In genomic region chr10:49187950-49188761, GRCh38 we compare ENCODE assay signal across 9 cellular contexts. TPM values are rescaled to one million over a fixed set of nuclear protein-coding genes. Genes with fewer than 3 reads are reported as not detected.
DNase-seq lines count a peak whose midpoint lies in the region; ATAC-seq, FAIRE-seq and TF ChIP-seq lines count a peak whose summit lies in the region.
"Had no signal": no experiment of that assay in that cellular context is flagged by ENCODE, and none has a peak within 500 bp of the region (broad histone marks: within the 10 kb centered on the region; RNA-seq: fewer than 3 reads in every experiment).

Gene TMEM273 (minus strand): TSS chr10:49188391. CDS start chr10:49188336, 55 bp downstream.

- peak; percentile 79 for DNase-seq in activated effector memory CD4-positive, alpha-beta T cell treated with anti-CD3 and anti-CD28 coated beads, Interleukin-2, amount 50 U/mL, for 16 hours
- DNase-seq in activated effector memory CD4-positive, alpha-beta T cell treated with Interleukin-2 at 50 U/mL for 16 hours, result no peak
- peak; percentile 63 for DNase-seq in SKM-1 treated with dmso at 0.1 percent for 144 hours (lab: John Stamatoyannopoulos, UW; ENCODE audit: unreplicated experiment)
- DNase-seq in epithelial cell of proximal tubule (ENCODE audit: low read depth), result peak; percentile 70
- DNase-seq in pancreas, result peak in 1 of 6 donors; percentile 59
- DNase-seq in NCI-H510A (lab: John Stamatoyannopoulos, UW), result no peak
- DNase-seq in GM03348 (ENCODE audit: low spot score), result no peak

- no peaks in the 10 kb centered on the region for H3K9me3 ChIP-seq in pancreas

- H3K27me3 ChIP-seq in pancreas, result no peaks in the 10 kb centered on the region

- no peak for FAIRE-seq in pancreas (lab: Jason Lieb, UNC)

- H3K4me3 ChIP-seq in epithelial cell of proximal tubule (ENCODE audit: low read depth, low read length) (no peak within 1 kb of the TSS), pancreas (peak within 1 kb of the TSS in 1 of 4 donors; percentile 22)

- WGBS in pancreas, 2 donors, result 55 to 59% methylated on average over 9 of the region's 9 CpGs

- peak within 1 kb of the TSS in 2 of 4 donors; percentile 11 to 46 for H3K27ac ChIP-seq in pancreas
- H3K27ac ChIP-seq: C4-2B had no signal

- ATAC-seq in HG03045 (IDR thresholded peaks at IDR 0.05; ENCODE audit: unreplicated experiment), result peak; percentile 71
- peak in 3 of 4 donors; percentile 55 to 85 (median 85) for ATAC-seq in pancreas

- intact Hi-C loops in pancreas (cut with DNase I), result no loop called here

- TF ChIP-seq CTCF in epithelial cell of proximal tubule (conservative IDR thresholded peaks at IDR 0.05; ENCODE audit: low read depth, low read length), result no peak
- TF ChIP-seq CTCF in pancreas (IDR thresholded peaks at IDR 0.05), result no peak

- no peaks in the 10 kb centered on the region for H3K36me3 ChIP-seq in pancreas

- no peaks in the 10 kb centered on the region for H3K4me1 ChIP-seq in pancreas

RNA-seq across cellular contexts. Expression of gene TMEM273, which starts in this region (rescaled TPM):
- total RNA-seq in epithelial cell of proximal tubule (not detected in 2 replicates), pancreas (1 to 10 TPM in 4 of 6 donors, under 1 TPM in 2; 0.91 to 7.5 (median 1.6) TPM)
- polyA plus RNA-seq in pancreas, result 1 to 10 TPM; 4.0 to 5.5 TPM

Comparison
In these comparisons a context has a peak if more than half of its experiments do, and no peak if none do; other contexts are left out.
1. DNase-seq: peak in activated effector memory CD4-positive, alpha-beta T cell treated with anti-CD3 and anti-CD28 coated beads, Interleukin-2, amount 50 U/mL, for 16 hours (single experiment) and SKM-1 treated with dmso at 0.1 percent for 144 hours (single experiment); none in activated effector memory CD4-positive, alpha-beta T cell treated with Interleukin-2 at 50 U/mL for 16 hours (single experiment), NCI-H510A (single experiment) and GM03348 (single experiment).
2. Peak in DNase-seq in epithelial cell of proximal tubule; RNA of the gene not detected or under 1 TPM.